26 cellular contexts compared by ENCODE assay signal in the genomic region with DNA sequence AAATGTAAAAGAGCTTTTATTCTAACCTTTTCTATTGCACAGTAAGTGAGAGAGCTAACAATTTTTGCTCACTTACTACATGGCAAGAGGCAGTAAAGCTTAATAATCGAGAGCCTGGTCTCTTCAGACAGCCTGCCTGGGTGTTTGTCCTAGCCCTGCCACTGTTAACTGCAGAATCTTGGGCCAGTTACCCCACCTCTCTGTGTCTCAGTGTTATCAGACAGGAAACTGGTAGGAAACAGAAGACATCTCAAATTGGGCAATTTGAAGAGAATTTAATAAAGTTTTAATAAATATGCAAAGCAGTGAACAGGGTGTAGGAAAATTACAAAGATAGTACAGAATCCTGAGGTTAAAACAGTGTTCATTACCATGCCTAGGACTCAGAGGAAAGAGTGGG. TPM values are rescaled to one million over a fixed set of nuclear protein-coding genes. Genes with fewer than 3 reads are reported as not detected.
"Had no signal": no experiment of that assay in that cellular context is flagged by ENCODE, and none has a peak within 500 bp of the region (broad histone marks: within the 10 kb centered on the region; RNA-seq: fewer than 3 reads in every experiment).

No MANE protein-coding gene starts in this region.

- DNase-seq: activated CD4-positive, alpha-beta memory T cell treated with anti-CD3 and anti-CD28 coated beads for 36 hours; activated CD4-positive, alpha-beta T cell treated with anti-CD3 and anti-CD28 coated beads for 36 hours; activated CD8-positive, alpha-beta memory T cell treated with anti-CD3 and anti-CD28 coated beads, Interleukin-2, amount 10 ng/mL, durations not matched to agents 7 days and 5 days; activated effector memory CD4-positive, alpha-beta T cell treated with anti-CD3 and anti-CD28 coated beads, Interleukin-2, amount 50 U/mL, for 16 hours; activated naive CD8-positive, alpha-beta T cell treated with anti-CD3 and anti-CD28 coated beads, Interleukin-2, amount 10 ng/mL, durations not matched to agents 7 days and 5 days; activated T-cell treated with anti-CD3 and anti-CD28 coated beads, Interleukin-2, amount 50 U/mL, for 24 hours; aorta; effector memory CD8-positive, alpha-beta T cell; heart left ventricle; immature natural killer cell; ovary; spleen; stimulated activated CD4-positive, alpha-beta T cell treated with anti-CD3 and anti-CD28 coated beads, Interleukin-1b, Interleukin-23, amount 100 ng/mL, for 48 hours; SW 1271; T-helper 9 cell; tibial artery; WERI-Rb-1 had no signal

- ATAC-seq: activated CD4-positive, alpha-beta T cell treated with anti-CD3 and anti-CD28 coated beads for 36 hours; activated CD8-positive, alpha-beta memory T cell treated with anti-CD3 and anti-CD28 coated beads, Interleukin-2, amount 10 ng/mL, durations not matched to agents 7 days and 5 days; effector memory CD8-positive, alpha-beta T cell; heart left ventricle; sciatic nerve; stimulated activated effector memory CD8-positive, alpha-beta T cell treated with anti-CD3 and anti-CD28 coated beads, Interleukin-12 subunit alpha, Interleukin-12 subunit beta, amount 100 ng/mL, for 72 hours had no signal

- H3K36me3 Mint-ChIP-seq: activated CD4-positive, alpha-beta memory T cell treated with anti-CD3 and anti-CD28 coated beads for 36 hours; stimulated activated effector memory CD8-positive, alpha-beta T cell treated with anti-CD3 and anti-CD28 coated beads, Interleukin-12 subunit alpha, Interleukin-12 subunit beta, amount 100 ng/mL, for 72 hours had no signal

- H3K9me3 Mint-ChIP-seq: activated CD4-positive, alpha-beta memory T cell treated with anti-CD3 and anti-CD28 coated beads for 36 hours; activated naive CD8-positive, alpha-beta T cell treated with anti-CD3 and anti-CD28 coated beads, Interleukin-2, amount 10 ng/mL, durations not matched to agents 7 days and 5 days; activated T-cell treated with anti-CD3 and anti-CD28 coated beads, Interleukin-2, amount 50 U/mL, for 24 hours; dendritic cell treated with granulocyte-macrophage colony-stimulating factor and Interleukin-4, amounts not matched to agents 40 ng/mL and 50 ng/mL, for 4 days; effector memory CD8-positive, alpha-beta T cell; immature natural killer cell; neural crest cell; stimulated activated effector memory CD8-positive, alpha-beta T cell treated with anti-CD3 and anti-CD28 coated beads, Interleukin-12 subunit alpha, Interleukin-12 subunit beta, amount 100 ng/mL, for 72 hours had no signal

- H3K27me3 Mint-ChIP-seq: activated CD4-positive, alpha-beta memory T cell treated with anti-CD3 and anti-CD28 coated beads for 36 hours; activated CD4-positive, alpha-beta T cell treated with anti-CD3 and anti-CD28 coated beads for 36 hours; activated CD8-positive, alpha-beta memory T cell treated with anti-CD3 and anti-CD28 coated beads, Interleukin-2, amount 10 ng/mL, durations not matched to agents 7 days and 5 days; activated naive CD8-positive, alpha-beta T cell treated with anti-CD3 and anti-CD28 coated beads, Interleukin-2, amount 10 ng/mL, durations not matched to agents 7 days and 5 days; activated T-cell treated with anti-CD3 and anti-CD28 coated beads, Interleukin-2, amount 50 U/mL, for 24 hours; dendritic cell treated with granulocyte-macrophage colony-stimulating factor and Interleukin-4, amounts not matched to agents 40 ng/mL and 50 ng/mL, for 4 days; effector memory CD8-positive, alpha-beta T cell had no signal

- H3K4me3 Mint-ChIP-seq: activated CD4-positive, alpha-beta memory T cell treated with anti-CD3 and anti-CD28 coated beads for 36 hours; activated CD4-positive, alpha-beta T cell treated with anti-CD3 and anti-CD28 coated beads for 36 hours; activated CD8-positive, alpha-beta memory T cell treated with anti-CD3 and anti-CD28 coated beads, Interleukin-2, amount 10 ng/mL, durations not matched to agents 7 days and 5 days; activated naive CD8-positive, alpha-beta T cell treated with anti-CD3 and anti-CD28 coated beads, Interleukin-2, amount 10 ng/mL, durations not matched to agents 7 days and 5 days; activated T-cell treated with anti-CD3 and anti-CD28 coated beads, Interleukin-2, amount 50 U/mL, for 24 hours; dendritic cell treated with granulocyte-macrophage colony-stimulating factor and Interleukin-4, amounts not matched to agents 40 ng/mL and 50 ng/mL, for 4 days; effector memory CD8-positive, alpha-beta T cell; immature natural killer cell; neural crest cell; stimulated activated effector memory CD8-positive, alpha-beta T cell treated with anti-CD3 and anti-CD28 coated beads, Interleukin-12 subunit alpha, Interleukin-12 subunit beta, amount 100 ng/mL, for 72 hours had no signal

- H3K4me1 Mint-ChIP-seq: stimulated activated effector memory CD8-positive, alpha-beta T cell treated with anti-CD3 and anti-CD28 coated beads, Interleukin-12 subunit alpha, Interleukin-12 subunit beta, amount 100 ng/mL, for 72 hours had no signal

- H3K27ac Mint-ChIP-seq: activated CD4-positive, alpha-beta memory T cell treated with anti-CD3 and anti-CD28 coated beads for 36 hours; activated CD4-positive, alpha-beta T cell treated with anti-CD3 and anti-CD28 coated beads for 36 hours; activated CD8-positive, alpha-beta memory T cell treated with anti-CD3 and anti-CD28 coated beads, Interleukin-2, amount 10 ng/mL, durations not matched to agents 7 days and 5 days; activated naive CD8-positive, alpha-beta T cell treated with anti-CD3 and anti-CD28 coated beads, Interleukin-2, amount 10 ng/mL, durations not matched to agents 7 days and 5 days; activated T-cell treated with anti-CD3 and anti-CD28 coated beads, Interleukin-2, amount 50 U/mL, for 24 hours; dendritic cell treated with granulocyte-macrophage colony-stimulating factor and Interleukin-4, amounts not matched to agents 40 ng/mL and 50 ng/mL, for 4 days; effector memory CD8-positive, alpha-beta T cell; immature natural killer cell; stimulated activated effector memory CD8-positive, alpha-beta T cell treated with anti-CD3 and anti-CD28 coated beads, Interleukin-12 subunit alpha, Interleukin-12 subunit beta, amount 100 ng/mL, for 72 hours had no signal

RNA-seq across cellular contexts. Expression of a gene that starts 13.4 kb away (rescaled TPM):
- total RNA-seq: cerebellum, fibroblast of lung, frontal cortex, lower leg skin, mesenteric fat pad, neural crest cell, ovary had no signal
